In genomic region chr5:162429161-162429560, GRCh38 we compare ENCODE assay signal across 28 cellular contexts.
"Had no signal": no experiment of that assay in that cellular context is flagged by ENCODE, and none has a peak within 500 bp of the region (broad histone marks: within the 10 kb centered on the region; RNA-seq: fewer than 3 reads in every experiment).

No MANE protein-coding gene starts in this region.

- ATAC-seq: stimulated activated effector memory CD8-positive, alpha-beta T cell treated with anti-CD3 and anti-CD28 coated beads, Interleukin-12 subunit alpha, Interleukin-12 subunit beta, amount 100 ng/mL, for 72 hours; stimulated activated memory B cell treated with anti-CD40 and anti-IgM and Interleukin-4, amounts not matched to agents 10 μg/mL and 1 μg/mL and 100 μg/mL, for 72 hours; stimulated activated naive B cell treated with anti-CD40 and anti-IgM and Interleukin-4, amounts not matched to agents 10 μg/mL and 1 μg/mL and 100 μg/mL, for 72 hours; stimulated activated naive CD8-positive, alpha-beta T cell treated with anti-CD3 and anti-CD28 coated beads, Interleukin-15, amount 100 ng/mL, for 72 hours; stimulated activated naive CD8-positive, alpha-beta T cell treated with anti-CD3 and anti-CD28 coated beads, Interleukin-15, Interleukin-2, amounts not matched to agents 100 U/mL and 50 U/mL, for 24 hours; upper lobe of right lung had no signal

- H3K36me3 Mint-ChIP-seq: stimulated activated effector memory CD8-positive, alpha-beta T cell treated with anti-CD3 and anti-CD28 coated beads, Interleukin-12 subunit alpha, Interleukin-12 subunit beta, amount 100 ng/mL, for 72 hours; stimulated activated memory B cell treated with anti-CD40 and anti-IgM and Interleukin-4, amounts not matched to agents 10 μg/mL and 1 μg/mL and 100 μg/mL, for 72 hours; stimulated activated naive B cell treated with anti-CD40 and anti-IgM and Interleukin-4, amounts not matched to agents 10 μg/mL and 1 μg/mL and 100 μg/mL, for 72 hours; type B pancreatic cell had no signal

- H3K27ac Mint-ChIP-seq: stimulated activated effector memory CD8-positive, alpha-beta T cell treated with anti-CD3 and anti-CD28 coated beads, Interleukin-12 subunit alpha, Interleukin-12 subunit beta, amount 100 ng/mL, for 72 hours; stimulated activated memory B cell treated with anti-CD40 and anti-IgM and Interleukin-4, amounts not matched to agents 10 μg/mL and 1 μg/mL and 100 μg/mL, for 72 hours; stimulated activated naive B cell treated with anti-CD40 and anti-IgM and Interleukin-4, amounts not matched to agents 10 μg/mL and 1 μg/mL and 100 μg/mL, for 72 hours; stimulated activated naive CD8-positive, alpha-beta T cell treated with anti-CD3 and anti-CD28 coated beads, Interleukin-15, amount 100 ng/mL, for 72 hours; stimulated activated naive CD8-positive, alpha-beta T cell treated with anti-CD3 and anti-CD28 coated beads, Interleukin-15, Interleukin-2, amounts not matched to agents 100 ng/mL and 50 ng/mL, for 24 hours; type B pancreatic cell had no signal

- H3K4me3 Mint-ChIP-seq: stimulated activated effector memory CD8-positive, alpha-beta T cell treated with anti-CD3 and anti-CD28 coated beads, Interleukin-12 subunit alpha, Interleukin-12 subunit beta, amount 100 ng/mL, for 72 hours; stimulated activated memory B cell treated with anti-CD40 and anti-IgM and Interleukin-4, amounts not matched to agents 10 μg/mL and 1 μg/mL and 100 μg/mL, for 72 hours; stimulated activated naive B cell treated with anti-CD40 and anti-IgM and Interleukin-4, amounts not matched to agents 10 μg/mL and 1 μg/mL and 100 μg/mL, for 72 hours; stimulated activated naive CD8-positive, alpha-beta T cell treated with anti-CD3 and anti-CD28 coated beads, Interleukin-15, amount 100 ng/mL, for 72 hours; stimulated activated naive CD8-positive, alpha-beta T cell treated with anti-CD3 and anti-CD28 coated beads, Interleukin-15, Interleukin-2, amounts not matched to agents 100 ng/mL and 50 ng/mL, for 24 hours; type B pancreatic cell had no signal

- H3K4me3 ChIP-seq: stomach, suprapubic skin, testis, thoracic aorta, thyroid gland, tibial artery, tibial nerve, transverse colon, upper lobe of left lung, upper lobe of right lung, uterus, vagina had no signal

- H3K36me3 ChIP-seq: stomach, suprapubic skin, thoracic aorta, thyroid gland, tibial artery, tibial nerve, transverse colon, upper lobe of left lung, upper lobe of right lung, uterus, vagina had no signal

- H3K4me1 ChIP-seq: stomach, suprapubic skin, testis, thyroid gland, tibial nerve, transverse colon, upper lobe of left lung, upper lobe of right lung, uterus, vagina had no signal

- H3K9me3 Mint-ChIP-seq: stimulated activated naive B cell treated with anti-CD40 and anti-IgM and Interleukin-4, amounts not matched to agents 10 μg/mL and 1 μg/mL and 100 μg/mL, for 72 hours; type B pancreatic cell had no signal

- H3K4me1 Mint-ChIP-seq: stimulated activated effector memory CD8-positive, alpha-beta T cell treated with anti-CD3 and anti-CD28 coated beads, Interleukin-12 subunit alpha, Interleukin-12 subunit beta, amount 100 ng/mL, for 72 hours; stimulated activated memory B cell treated with anti-CD40 and anti-IgM and Interleukin-4, amounts not matched to agents 10 μg/mL and 1 μg/mL and 100 μg/mL, for 72 hours; stimulated activated naive B cell treated with anti-CD40 and anti-IgM and Interleukin-4, amounts not matched to agents 10 μg/mL and 1 μg/mL and 100 μg/mL, for 72 hours; stimulated activated naive CD8-positive, alpha-beta T cell treated with anti-CD3 and anti-CD28 coated beads, Interleukin-15, amount 100 ng/mL, for 72 hours had no signal

- H3K9me3 ChIP-seq: stomach, suprapubic skin, testis, thoracic aorta, thyroid gland, tibial artery, tibial nerve, transverse colon, upper lobe of left lung, upper lobe of right lung, uterus, vagina had no signal

- DNase-seq: stimulated activated CD4-positive, alpha-beta T cell treated with anti-CD3 and anti-CD28 coated beads, Interleukin-2, amount 100 ng/mL, for 48 hours; stimulated activated CD4-positive, alpha-beta T cell treated with anti-CD3 and anti-CD28 coated beads, Interleukin-4, amount 100 ng/mL, for 1 hour; stimulated activated CD4-positive, alpha-beta T cell treated with anti-CD3 and anti-CD28 coated beads, Interleukin-4, amount 100 ng/mL, for 24 hours; stimulated activated CD4-positive, alpha-beta T cell treated with anti-CD3 and anti-CD28 coated beads, Interleukin-4, amount 100 ng/mL, for 4 hours; stimulated activated CD8-positive, alpha-beta memory T cell treated with anti-CD3 and anti-CD28 coated beads, Interleukin-4, amount 100 ng/mL, for 48 hours; stimulated activated naive B cell treated with anti-CD40 and anti-IgM and Interleukin-4, amounts not matched to agents 10 μg/mL and 1 μg/mL and 100 μg/mL, for 72 hours; stimulated activated naive CD4-positive, alpha-beta T cell; stimulated activated naive CD4-positive, alpha-beta T cell treated with Interleukin-2 at 50 U/mL for 16 hours; stimulated activated naive CD8-positive, alpha-beta T cell treated with anti-CD3 and anti-CD28 coated beads, Interleukin-15, amount 100 ng/mL, for 72 hours; stimulated activated naive CD8-positive, alpha-beta T cell treated with anti-CD3 and anti-CD28 coated beads, Interleukin-15, Interleukin-2, amounts not matched to agents 100 U/mL and 50 U/mL, for 24 hours; stomach; substantia nigra; testis; thyroid gland; tibial artery; transverse colon; trophoblast cell; upper lobe of left lung; upper lobe of right lung; uterus had no signal

- H3K27me3 Mint-ChIP-seq: stimulated activated memory B cell treated with anti-CD40 and anti-IgM and Interleukin-4, amounts not matched to agents 10 μg/mL and 1 μg/mL and 100 μg/mL, for 72 hours; stimulated activated naive B cell treated with anti-CD40 and anti-IgM and Interleukin-4, amounts not matched to agents 10 μg/mL and 1 μg/mL and 100 μg/mL, for 72 hours; stimulated activated naive CD8-positive, alpha-beta T cell treated with anti-CD3 and anti-CD28 coated beads, Interleukin-15, amount 100 ng/mL, for 72 hours; stimulated activated naive CD8-positive, alpha-beta T cell treated with anti-CD3 and anti-CD28 coated beads, Interleukin-15, Interleukin-2, amounts not matched to agents 100 ng/mL and 50 ng/mL, for 24 hours; type B pancreatic cell had no signal
